Comparison of ENCODE assay signal across 11 cellular contexts in genomic region chr1:174052621-174053020, GRCh38.
"Had no signal": no experiment of that assay in that cellular context is flagged by ENCODE, and none has a peak within 500 bp of the region (broad histone marks: within the 10 kb centered on the region; RNA-seq: fewer than 3 reads in every experiment).

No MANE protein-coding gene starts in this region.

- H3K4me3 ChIP-seq: adrenal gland, heart right ventricle, left ventricle myocardium inferior, neural progenitor cell, pancreas had no signal

- H3K9me3 ChIP-seq: adrenal gland, heart right ventricle, left ventricle myocardium inferior, pancreas had no signal

- H3K4me1 ChIP-seq: adrenal gland, heart right ventricle, left ventricle myocardium inferior, pancreas had no signal

- H3K27me3 ChIP-seq: adrenal gland, heart right ventricle, neural progenitor cell, pancreas had no signal

- H3K9ac ChIP-seq: neural progenitor cell had no signal

- FAIRE-seq: keratinocyte, pancreas, small intestine had no signal

- DNase-seq: activated naive CD4-positive, alpha-beta T cell treated with anti-CD3 and anti-CD28 coated beads, Interleukin-2, amount 50 U/mL, for 16 hours; activated T-cell treated with anti-CD3 and anti-CD28 coated beads, Interleukin-2, amount 50 U/mL, for 1 hour; adrenal gland; left ventricle myocardium inferior; mesendoderm; pancreas; small intestine had no signal

- H3K4me2 ChIP-seq: neural progenitor cell had no signal

- H3K36me3 ChIP-seq: adrenal gland, heart right ventricle, left ventricle myocardium inferior, neural progenitor cell, pancreas had no signal

- ATAC-seq: esophagus mucosa had no signal

- H3K27ac ChIP-seq: adrenal gland, heart right ventricle, left ventricle myocardium inferior, neural progenitor cell, pancreas had no signal
